19 cellular contexts compared by ENCODE assay signal in the genomic region with DNA sequence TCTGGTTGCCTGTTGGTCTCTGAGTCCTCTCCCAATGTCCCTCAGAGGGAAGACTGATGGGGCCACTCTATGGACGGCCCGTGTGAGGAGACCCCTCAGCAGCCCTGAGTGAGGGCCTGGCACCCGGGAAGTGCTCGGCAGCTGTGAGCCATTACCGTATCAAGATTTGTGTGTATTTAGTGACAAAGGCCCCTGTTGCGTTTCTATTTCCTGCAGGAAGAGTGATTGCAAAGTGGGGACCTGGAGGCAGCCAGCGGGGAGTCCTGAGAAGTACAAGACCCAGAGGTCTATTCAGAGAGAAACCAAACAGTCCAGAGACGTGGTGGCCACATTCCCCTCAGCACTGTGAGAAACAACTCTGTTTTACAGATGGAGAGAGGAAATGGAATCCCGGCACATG. TPM values are rescaled to one million over a fixed set of nuclear protein-coding genes. Genes with fewer than 3 reads are reported as not detected.
DNase-seq lines count a peak whose midpoint lies in the region; ATAC-seq and TF ChIP-seq lines count a peak whose summit lies in the region.
"Had no signal": no experiment of that assay in that cellular context is flagged by ENCODE, and none has a peak within 500 bp of the region (broad histone marks: within the 10 kb centered on the region; RNA-seq: fewer than 3 reads in every experiment).

No MANE protein-coding gene starts in this region.

- H3K4me1 ChIP-seq in spleen = peaks cover 9 to 64% (median 36%) of the 10 kb centered on the region in 6 donors

- TF ChIP-seq POLR2A in spleen (IDR thresholded peaks at IDR 0.05) = no peak

- DNase-seq in RWPE1 (ENCODE audit: low spot score) (no peak), left lobe of liver (ENCODE audit: low spot score) (no peak), spleen (peak; percentile 76), cerebellum (ENCODE audit: low spot score) (no peak), HuH-7 (ENCODE audit: low spot score) (no peak)
- DNase-seq: activated gamma-delta T cell treated with Interleukin-2 at 50 U/mL for 16 hours; endodermal cell; naive thymus-derived CD4-positive, alpha-beta T cell; NCI-H2171; NCI-H526 treated with DMSO at 0.1 percent for 48 hours; OCI-M1; SJCRH30; stimulated activated CD8-positive, alpha-beta memory T cell treated with anti-CD3 and anti-CD28 coated beads, Interleukin-4, amount 100 ng/mL, for 48 hours; T-helper 2 cell had no signal

- H3K9me3 ChIP-seq in KOPT-K1 (ENCODE audit: insufficient read depth, low read length, poor library complexity, severe bottlenecking) (no peaks in the 10 kb centered on the region), spleen (peaks cover 0 to 11% (median 5%) of the 10 kb centered on the region in 8 donors)
- H3K9me3 ChIP-seq: SJCRH30 had no signal

- H3K27me3 ChIP-seq in spleen (replicated peaks in 1 of 7) = no peaks in the 10 kb centered on the region
- H3K27me3 ChIP-seq: SJCRH30 had no signal

- peak overlapping the region in 1 of 8 donors; percentile 55 for H3K4me3 ChIP-seq in spleen
- H3K4me3 ChIP-seq: SJCRH30 had no signal

- H3K36me3 ChIP-seq in KOPT-K1 (ENCODE audit: insufficient read depth, low read length) (no peaks in the 10 kb centered on the region), spleen (no peaks in the 10 kb centered on the region)
- H3K36me3 ChIP-seq: SJCRH30 had no signal

- ATAC-seq in left lobe of liver = peak; percentile 16
- ATAC-seq in HG03108 (IDR thresholded peaks at IDR 0.05; ENCODE audit: unreplicated experiment) = no peak
- ATAC-seq in HG03442 (IDR thresholded peaks at IDR 0.05; ENCODE audit: unreplicated experiment) = no peak

- CTCF ChIA-PET in RWPE1 (lab: Yijun Ruan, JAX) = interaction anchor here (0.8 to 1.3 kb wide), 2 partner anchors 19 to 93 kb away, joined by 5 to 6 read pairs; no protein-coding TSS in a partner anchor

- POLR2A ChIA-PET in RWPE1 (lab: Yijun Ruan, JAX; ENCODE audit: low non-redundant PET) = no interaction called here

- TF ChIP-seq CTCF in RWPE1 (conservative IDR thresholded peaks at IDR 0.05; ENCODE audit: low read depth) (no peak), spleen (IDR thresholded peaks at IDR 0.05 in 8 of 11, conservative IDR thresholded peaks at IDR 0.05 in 3 of 11) (no peak)

- intact Hi-C loops in spleen (cut with DNase I; ENCODE audit: low total_unique reads) = no loop called here

- WGBS in spleen, 5 donors = 34 to 62% (median 48%) methylated on average over 9 of the region's 9 CpGs

- H3K27ac ChIP-seq in KOPT-K1 (ENCODE audit: low read depth, low read length, poor library complexity, severe bottlenecking) (peak overlapping the region; percentile 8), RWPE1 (peak overlapping the region; percentile 47), spleen (peak overlapping the region in 7 of 8 donors; percentile 69 to 94 (median 86))
- H3K27ac ChIP-seq: parathyroid adenoma, SJCRH30, VCaP had no signal

RNA-seq across cellular contexts. Expression of a gene that starts 51.1 kb away (rescaled TPM):
- total RNA-seq in left lobe of liver (12.8 TPM), spleen (100 to 1,000 TPM in 6 of 7 donors, 10 to 100 TPM in 1; 78.3 to 133 (median 107) TPM), cerebellum (36.7 TPM)
- polyA plus RNA-seq in spleen = 10 to 100 TPM in 1 of 3 donors, 1 to 10 TPM in 2; 6.1 to 10.6 (median 6.3) TPM

Comparison
In these comparisons a context has a peak if more than half of its experiments do, and no peak if none do; other contexts are left out.
1. H3K27ac ChIP-seq: peak in every context shown above with its lines; median percentile 86 in spleen; 47 in RWPE1; 8 in KOPT-K1.